Comparison of ENCODE assay signal across 1 cellular context in the genomic region with DNA sequence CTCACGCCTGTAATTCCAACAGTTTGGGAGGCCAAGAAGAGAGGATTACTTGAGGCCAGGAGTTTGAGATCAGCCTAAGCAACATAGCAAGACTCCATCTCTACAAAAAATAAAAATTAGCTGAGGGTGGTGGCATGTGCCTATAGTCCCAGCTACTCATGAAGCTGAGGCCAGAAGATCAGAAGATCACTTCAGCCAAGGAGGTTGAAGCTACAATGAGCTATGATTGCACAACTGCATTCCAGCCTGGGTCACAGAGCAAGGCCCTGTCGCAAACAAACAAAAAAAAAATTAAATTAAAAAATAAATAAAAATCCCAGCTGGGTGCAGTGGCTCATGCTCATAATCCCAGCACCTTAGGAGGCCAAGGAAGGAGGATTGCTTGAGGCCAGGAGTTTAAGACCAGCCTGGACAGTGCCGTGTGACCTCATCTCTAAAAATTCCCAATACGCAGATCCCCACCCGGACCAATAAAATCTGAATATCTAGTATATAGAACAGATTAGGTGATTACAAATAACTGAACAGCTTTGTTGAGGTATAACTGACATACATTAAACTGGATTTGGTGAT.
A peak's percentile ranks its signal among the peaks of the same experiment; 100 is the strongest.
TF ChIP-seq lines count a peak whose summit lies in the region.

No MANE protein-coding gene starts in this region.

TF ChIP-seq in HepG2, 621 proteins besides CTCF, POLR2A, EP300 and RAD21 (continued from another document):
- TF ChIP-seq, protein P1, sequence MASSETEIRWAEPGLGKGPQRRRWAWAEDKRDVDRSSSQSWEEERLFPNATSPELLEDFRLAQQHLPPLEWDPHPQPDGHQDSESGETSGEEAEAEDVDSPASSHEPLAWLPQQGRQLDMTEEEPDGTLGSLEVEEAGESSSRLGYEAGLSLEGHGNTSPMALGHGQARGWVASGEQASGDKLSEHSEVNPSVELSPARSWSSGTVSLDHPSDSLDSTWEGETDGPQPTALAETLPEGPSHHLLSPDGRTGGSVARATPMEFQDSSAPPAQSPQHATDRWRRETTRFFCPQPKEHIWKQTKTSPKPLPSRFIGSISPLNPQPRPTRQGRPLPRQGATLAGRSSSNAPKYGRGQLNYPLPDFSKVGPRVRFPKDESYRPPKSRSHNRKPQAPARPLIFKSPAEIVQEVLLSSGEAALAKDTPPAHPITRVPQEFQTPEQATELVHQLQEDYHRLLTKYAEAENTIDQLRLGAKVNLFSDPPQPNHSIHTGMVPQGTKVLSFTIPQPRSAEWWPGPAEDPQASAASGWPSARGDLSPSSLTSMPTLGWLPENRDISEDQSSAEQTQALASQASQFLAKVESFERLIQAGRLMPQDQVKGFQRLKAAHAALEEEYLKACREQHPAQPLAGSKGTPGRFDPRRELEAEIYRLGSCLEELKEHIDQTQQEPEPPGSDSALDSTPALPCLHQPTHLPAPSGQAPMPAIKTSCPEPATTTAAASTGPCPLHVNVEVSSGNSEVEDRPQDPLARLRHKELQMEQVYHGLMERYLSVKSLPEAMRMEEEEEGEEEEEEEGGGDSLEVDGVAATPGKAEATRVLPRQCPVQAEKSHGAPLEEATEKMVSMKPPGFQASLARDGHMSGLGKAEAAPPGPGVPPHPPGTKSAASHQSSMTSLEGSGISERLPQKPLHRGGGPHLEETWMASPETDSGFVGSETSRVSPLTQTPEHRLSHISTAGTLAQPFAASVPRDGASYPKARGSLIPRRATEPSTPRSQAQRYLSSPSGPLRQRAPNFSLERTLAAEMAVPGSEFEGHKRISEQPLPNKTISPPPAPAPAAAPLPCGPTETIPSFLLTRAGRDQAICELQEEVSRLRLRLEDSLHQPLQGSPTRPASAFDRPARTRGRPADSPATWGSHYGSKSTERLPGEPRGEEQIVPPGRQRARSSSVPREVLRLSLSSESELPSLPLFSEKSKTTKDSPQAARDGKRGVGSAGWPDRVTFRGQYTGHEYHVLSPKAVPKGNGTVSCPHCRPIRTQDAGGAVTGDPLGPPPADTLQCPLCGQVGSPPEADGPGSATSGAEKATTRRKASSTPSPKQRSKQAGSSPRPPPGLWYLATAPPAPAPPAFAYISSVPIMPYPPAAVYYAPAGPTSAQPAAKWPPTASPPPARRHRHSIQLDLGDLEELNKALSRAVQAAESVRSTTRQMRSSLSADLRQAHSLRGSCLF (CRISPR knock-in tag; IDR thresholded peaks at IDR 0.05; ENCODE audit: borderline replicate concordance) = no peak
- peak; percentile 77; the same call in 1 of the 2 replicates for TF ChIP-seq ZNF816 (CRISPR knock-in tag; IDR thresholded peaks at IDR 0.05; ENCODE audit: borderline replicate concordance)
- TF ChIP-seq NCOA2 (CRISPR knock-in tag; IDR thresholded peaks at IDR 0.05) = peak; percentile 78
- TF ChIP-seq FOXC1 (CRISPR knock-in tag; IDR thresholded peaks at IDR 0.05; ENCODE audit: borderline replicate concordance) = no peak
- TF ChIP-seq FOSL2 (CRISPR knock-in tag; IDR thresholded peaks at IDR 0.05) = 0 out of 2 replicates have a peak, but pooled peaks have one; percentile 64
- TF ChIP-seq HOXD1 (CRISPR knock-in tag; IDR thresholded peaks at IDR 0.05) = no peak
- TF ChIP-seq FIP1L1 (IDR thresholded peaks at IDR 0.05; ENCODE audit: borderline replicate concordance, insufficient read depth, low read depth, low read length) = no peak
- no peak for TF ChIP-seq ZNF253 (CRISPR knock-in tag; IDR thresholded peaks at IDR 0.05; ENCODE audit: borderline replicate concordance)
- TF ChIP-seq SMARCE1 (IDR thresholded peaks at IDR 0.05; ENCODE audit: borderline replicate concordance) = no peak
- TF ChIP-seq, protein P2, sequence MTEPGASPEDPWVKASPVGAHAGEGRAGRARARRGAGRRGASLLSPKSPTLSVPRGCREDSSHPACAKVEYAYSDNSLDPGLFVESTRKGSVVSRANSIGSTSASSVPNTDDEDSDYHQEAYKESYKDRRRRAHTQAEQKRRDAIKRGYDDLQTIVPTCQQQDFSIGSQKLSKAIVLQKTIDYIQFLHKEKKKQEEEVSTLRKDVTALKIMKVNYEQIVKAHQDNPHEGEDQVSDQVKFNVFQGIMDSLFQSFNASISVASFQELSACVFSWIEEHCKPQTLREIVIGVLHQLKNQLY (CRISPR knock-in tag; IDR thresholded peaks at IDR 0.05) = 0 out of 2 replicates have a peak, but pooled peaks have one; percentile 26
- 0 out of 2 replicates have a peak, but pooled peaks have one; percentile 50 for TF ChIP-seq ZNF792 (CRISPR knock-in tag; IDR thresholded peaks at IDR 0.05)
- TF ChIP-seq FOXM1 (CRISPR knock-in tag; IDR thresholded peaks at IDR 0.05) = no peak
- TF ChIP-seq ZNF446 (CRISPR knock-in tag; IDR thresholded peaks at IDR 0.05) = no peak
- no peak for TF ChIP-seq ESRRA (CRISPR knock-in tag; IDR thresholded peaks at IDR 0.05; ENCODE audit: low read depth)
- no peak for TF ChIP-seq ATRX (CRISPR knock-in tag; IDR thresholded peaks at IDR 0.05; ENCODE audit: borderline replicate concordance)
- TF ChIP-seq GABPB1 (CRISPR knock-in tag; IDR thresholded peaks at IDR 0.05) = no peak
- TF ChIP-seq ZNF225 (CRISPR knock-in tag; IDR thresholded peaks at IDR 0.05) = no peak
- TF ChIP-seq SETDB1 (CRISPR knock-in tag; IDR thresholded peaks at IDR 0.05; ENCODE audit: borderline replicate concordance) = no peak
- no peak for TF ChIP-seq NPAS2 (CRISPR knock-in tag; IDR thresholded peaks at IDR 0.05; ENCODE audit: borderline replicate concordance)
- TF ChIP-seq ZNF333 (CRISPR knock-in tag; IDR thresholded peaks at IDR 0.05; ENCODE audit: borderline replicate concordance) = no peak
- TF ChIP-seq HMGA1 (CRISPR knock-in tag; conservative IDR thresholded peaks at IDR 0.05) = no peak
- TF ChIP-seq NFKBIZ (CRISPR knock-in tag; IDR thresholded peaks at IDR 0.05) = 0 out of 2 replicates have a peak, but pooled peaks have one; percentile 47
- TF ChIP-seq CREM (IDR thresholded peaks at IDR 0.05) = peak; percentile 56; the same call in 1 of the 2 replicates
- no peak for TF ChIP-seq CREM (CRISPR knock-in tag; IDR thresholded peaks at IDR 0.05)
- peak; percentile 74; the same call in 1 of the 2 replicates for TF ChIP-seq ZNF605 (CRISPR knock-in tag; IDR thresholded peaks at IDR 0.05)
- TF ChIP-seq, protein P3, sequence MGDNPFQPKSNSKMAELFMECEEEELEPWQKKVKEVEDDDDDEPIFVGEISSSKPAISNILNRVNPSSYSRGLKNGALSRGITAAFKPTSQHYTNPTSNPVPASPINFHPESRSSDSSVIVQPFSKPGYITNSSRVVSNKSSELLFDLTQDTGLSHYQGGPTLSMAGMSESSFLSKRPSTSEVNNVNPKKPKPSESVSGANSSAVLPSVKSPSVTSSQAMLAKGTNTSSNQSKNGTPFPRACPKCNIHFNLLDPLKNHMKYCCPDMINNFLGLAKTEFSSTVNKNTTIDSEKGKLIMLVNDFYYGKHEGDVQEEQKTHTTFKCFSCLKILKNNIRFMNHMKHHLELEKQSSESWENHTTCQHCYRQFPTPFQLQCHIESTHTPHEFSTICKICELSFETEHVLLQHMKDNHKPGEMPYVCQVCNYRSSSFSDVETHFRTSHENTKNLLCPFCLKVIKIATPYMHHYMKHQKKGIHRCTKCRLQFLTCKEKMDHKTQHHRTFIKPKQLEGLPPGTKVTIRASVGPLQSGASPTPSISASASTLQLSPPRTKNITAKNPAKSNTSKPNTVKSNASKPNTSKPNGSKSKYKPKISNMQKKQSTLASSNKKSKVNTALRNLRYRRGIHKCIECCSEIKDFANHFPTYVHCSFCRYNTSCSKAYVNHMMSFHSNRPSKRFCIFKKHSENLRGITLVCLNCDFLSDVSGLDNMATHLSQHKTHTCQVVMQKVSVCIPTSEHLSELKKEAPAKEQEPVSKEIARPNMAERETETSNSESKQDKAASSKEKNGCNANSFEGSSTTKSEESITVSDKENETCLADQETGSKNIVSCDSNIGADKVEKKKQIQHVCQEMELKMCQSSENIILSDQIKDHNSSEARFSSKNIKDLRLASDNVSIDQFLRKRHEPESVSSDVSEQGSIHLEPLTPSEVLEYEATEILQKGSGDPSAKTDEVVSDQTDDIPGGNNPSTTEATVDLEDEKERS (CRISPR knock-in tag; IDR thresholded peaks at IDR 0.05) = no peak
- no peak for TF ChIP-seq CC2D1A (CRISPR knock-in tag; IDR thresholded peaks at IDR 0.05)
- TF ChIP-seq, protein P4, sequence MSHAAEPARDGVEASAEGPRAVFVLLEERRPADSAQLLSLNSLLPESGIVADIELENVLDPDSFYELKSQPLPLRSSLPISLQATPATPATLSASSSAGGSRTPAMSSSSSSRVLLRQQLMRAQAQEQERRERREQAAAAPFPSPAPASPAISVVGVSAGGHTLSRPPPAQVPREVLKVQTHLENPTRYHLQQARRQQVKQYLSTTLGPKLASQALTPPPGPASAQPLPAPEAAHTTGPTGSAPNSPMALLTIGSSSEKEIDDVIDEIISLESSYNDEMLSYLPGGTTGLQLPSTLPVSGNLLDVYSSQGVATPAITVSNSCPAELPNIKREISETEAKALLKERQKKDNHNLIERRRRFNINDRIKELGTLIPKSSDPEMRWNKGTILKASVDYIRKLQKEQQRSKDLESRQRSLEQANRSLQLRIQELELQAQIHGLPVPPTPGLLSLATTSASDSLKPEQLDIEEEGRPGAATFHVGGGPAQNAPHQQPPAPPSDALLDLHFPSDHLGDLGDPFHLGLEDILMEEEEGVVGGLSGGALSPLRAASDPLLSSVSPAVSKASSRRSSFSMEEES (CRISPR knock-in tag; IDR thresholded peaks at IDR 0.05) = peak; percentile 61; the same call in 1 of the 2 replicates
- TF ChIP-seq ZNF737 (CRISPR knock-in tag; IDR thresholded peaks at IDR 0.05; ENCODE audit: borderline replicate concordance) = no peak
- TF ChIP-seq, protein P5, sequence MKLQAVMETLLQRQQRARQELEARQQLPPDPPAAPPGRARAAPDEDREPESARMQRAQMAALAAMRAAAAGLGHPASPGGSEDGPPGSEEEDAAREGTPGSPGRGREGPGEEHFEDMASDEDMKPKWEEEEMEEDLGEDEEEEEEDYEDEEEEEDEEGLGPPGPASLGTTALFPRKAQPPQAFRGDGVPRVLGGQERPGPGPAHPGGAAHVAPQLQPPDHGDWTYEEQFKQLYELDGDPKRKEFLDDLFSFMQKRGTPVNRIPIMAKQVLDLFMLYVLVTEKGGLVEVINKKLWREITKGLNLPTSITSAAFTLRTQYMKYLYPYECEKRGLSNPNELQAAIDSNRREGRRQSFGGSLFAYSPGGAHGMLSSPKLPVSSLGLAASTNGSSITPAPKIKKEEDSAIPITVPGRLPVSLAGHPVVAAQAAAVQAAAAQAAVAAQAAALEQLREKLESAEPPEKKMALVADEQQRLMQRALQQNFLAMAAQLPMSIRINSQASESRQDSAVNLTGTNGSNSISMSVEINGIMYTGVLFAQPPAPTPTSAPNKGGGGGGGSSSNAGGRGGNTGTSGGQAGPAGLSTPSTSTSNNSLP (IDR thresholded peaks at IDR 0.05; ENCODE audit: low read depth, low read length) = peak; percentile 66
- TF ChIP-seq, protein P6, sequence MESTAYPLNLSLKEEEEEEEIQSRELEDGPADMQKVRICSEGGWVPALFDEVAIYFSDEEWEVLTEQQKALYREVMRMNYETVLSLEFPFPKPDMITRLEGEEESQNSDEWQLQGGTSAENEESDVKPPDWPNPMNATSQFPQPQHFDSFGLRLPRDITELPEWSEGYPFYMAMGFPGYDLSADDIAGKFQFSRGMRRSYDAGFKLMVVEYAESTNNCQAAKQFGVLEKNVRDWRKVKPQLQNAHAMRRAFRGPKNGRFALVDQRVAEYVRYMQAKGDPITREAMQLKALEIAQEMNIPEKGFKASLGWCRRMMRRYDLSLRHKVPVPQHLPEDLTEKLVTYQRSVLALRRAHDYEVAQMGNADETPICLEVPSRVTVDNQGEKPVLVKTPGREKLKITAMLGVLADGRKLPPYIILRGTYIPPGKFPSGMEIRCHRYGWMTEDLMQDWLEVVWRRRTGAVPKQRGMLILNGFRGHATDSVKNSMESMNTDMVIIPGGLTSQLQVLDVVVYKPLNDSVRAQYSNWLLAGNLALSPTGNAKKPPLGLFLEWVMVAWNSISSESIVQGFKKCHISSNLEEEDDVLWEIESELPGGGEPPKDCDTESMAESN (CRISPR knock-in tag; conservative IDR thresholded peaks at IDR 0.05) = peak; percentile 50; the same call in 1 of the 2 replicates
- TF ChIP-seq MIXL1 (CRISPR knock-in tag; IDR thresholded peaks at IDR 0.05) = peak; percentile 89
- TF ChIP-seq, protein P7, sequence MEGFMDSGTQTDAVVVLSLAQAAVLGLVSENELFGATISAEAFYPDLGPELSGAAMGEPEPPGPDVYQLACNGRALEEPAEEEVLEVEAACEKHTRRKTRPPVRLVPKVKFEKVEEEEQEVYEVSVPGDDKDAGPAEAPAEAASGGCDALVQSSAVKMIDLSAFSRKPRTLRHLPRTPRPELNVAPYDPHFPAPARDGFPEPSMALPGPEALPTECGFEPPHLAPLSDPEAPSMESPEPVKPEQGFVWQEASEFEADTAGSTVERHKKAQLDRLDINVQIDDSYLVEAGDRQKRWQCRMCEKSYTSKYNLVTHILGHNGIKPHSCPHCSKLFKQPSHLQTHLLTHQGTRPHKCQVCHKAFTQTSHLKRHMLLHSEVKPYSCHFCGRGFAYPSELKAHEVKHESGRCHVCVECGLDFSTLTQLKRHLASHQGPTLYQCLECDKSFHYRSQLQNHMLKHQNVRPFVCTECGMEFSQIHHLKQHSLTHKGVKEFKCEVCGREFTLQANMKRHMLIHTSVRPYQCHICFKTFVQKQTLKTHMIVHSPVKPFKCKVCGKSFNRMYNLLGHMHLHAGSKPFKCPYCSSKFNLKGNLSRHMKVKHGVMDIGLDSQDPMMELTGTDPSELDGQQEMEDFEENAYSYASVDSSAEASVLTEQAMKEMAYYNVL (CRISPR knock-in tag; IDR thresholded peaks at IDR 0.05; ENCODE audit: borderline replicate concordance) = peak; percentile 72; the same call in 1 of the 2 replicates
- TF ChIP-seq, protein P8, sequence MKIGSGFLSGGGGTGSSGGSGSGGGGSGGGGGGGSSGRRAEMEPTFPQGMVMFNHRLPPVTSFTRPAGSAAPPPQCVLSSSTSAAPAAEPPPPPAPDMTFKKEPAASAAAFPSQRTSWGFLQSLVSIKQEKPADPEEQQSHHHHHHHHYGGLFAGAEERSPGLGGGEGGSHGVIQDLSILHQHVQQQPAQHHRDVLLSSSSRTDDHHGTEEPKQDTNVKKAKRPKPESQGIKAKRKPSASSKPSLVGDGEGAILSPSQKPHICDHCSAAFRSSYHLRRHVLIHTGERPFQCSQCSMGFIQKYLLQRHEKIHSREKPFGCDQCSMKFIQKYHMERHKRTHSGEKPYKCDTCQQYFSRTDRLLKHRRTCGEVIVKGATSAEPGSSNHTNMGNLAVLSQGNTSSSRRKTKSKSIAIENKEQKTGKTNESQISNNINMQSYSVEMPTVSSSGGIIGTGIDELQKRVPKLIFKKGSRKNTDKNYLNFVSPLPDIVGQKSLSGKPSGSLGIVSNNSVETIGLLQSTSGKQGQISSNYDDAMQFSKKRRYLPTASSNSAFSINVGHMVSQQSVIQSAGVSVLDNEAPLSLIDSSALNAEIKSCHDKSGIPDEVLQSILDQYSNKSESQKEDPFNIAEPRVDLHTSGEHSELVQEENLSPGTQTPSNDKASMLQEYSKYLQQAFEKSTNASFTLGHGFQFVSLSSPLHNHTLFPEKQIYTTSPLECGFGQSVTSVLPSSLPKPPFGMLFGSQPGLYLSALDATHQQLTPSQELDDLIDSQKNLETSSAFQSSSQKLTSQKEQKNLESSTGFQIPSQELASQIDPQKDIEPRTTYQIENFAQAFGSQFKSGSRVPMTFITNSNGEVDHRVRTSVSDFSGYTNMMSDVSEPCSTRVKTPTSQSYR (CRISPR knock-in tag; IDR thresholded peaks at IDR 0.05; ENCODE audit: borderline replicate concordance) = peak; percentile 55; the same call in 1 of the 2 replicates
- TF ChIP-seq ZNF24 (IDR thresholded peaks at IDR 0.05) = no peak
- TF ChIP-seq MAZ (IDR thresholded peaks at IDR 0.05; ENCODE audit: borderline replicate concordance, low read depth, low read length) = no peak
- no peak for TF ChIP-seq MAZ (CRISPR knock-in tag; IDR thresholded peaks at IDR 0.05; ENCODE audit: low read depth)
- TF ChIP-seq SOX6 (IDR thresholded peaks at IDR 0.05) = no peak
- peak; percentile 85 for TF ChIP-seq SOX6 (CRISPR knock-in tag; IDR thresholded peaks at IDR 0.05)
- no peak for TF ChIP-seq WIZ (CRISPR knock-in tag; IDR thresholded peaks at IDR 0.05)
- TF ChIP-seq PHB2 (IDR thresholded peaks at IDR 0.05; ENCODE audit: partially characterized antibody) = no peak
